Comparison of ENCODE assay signal across 1 cellular context in the genomic region with DNA sequence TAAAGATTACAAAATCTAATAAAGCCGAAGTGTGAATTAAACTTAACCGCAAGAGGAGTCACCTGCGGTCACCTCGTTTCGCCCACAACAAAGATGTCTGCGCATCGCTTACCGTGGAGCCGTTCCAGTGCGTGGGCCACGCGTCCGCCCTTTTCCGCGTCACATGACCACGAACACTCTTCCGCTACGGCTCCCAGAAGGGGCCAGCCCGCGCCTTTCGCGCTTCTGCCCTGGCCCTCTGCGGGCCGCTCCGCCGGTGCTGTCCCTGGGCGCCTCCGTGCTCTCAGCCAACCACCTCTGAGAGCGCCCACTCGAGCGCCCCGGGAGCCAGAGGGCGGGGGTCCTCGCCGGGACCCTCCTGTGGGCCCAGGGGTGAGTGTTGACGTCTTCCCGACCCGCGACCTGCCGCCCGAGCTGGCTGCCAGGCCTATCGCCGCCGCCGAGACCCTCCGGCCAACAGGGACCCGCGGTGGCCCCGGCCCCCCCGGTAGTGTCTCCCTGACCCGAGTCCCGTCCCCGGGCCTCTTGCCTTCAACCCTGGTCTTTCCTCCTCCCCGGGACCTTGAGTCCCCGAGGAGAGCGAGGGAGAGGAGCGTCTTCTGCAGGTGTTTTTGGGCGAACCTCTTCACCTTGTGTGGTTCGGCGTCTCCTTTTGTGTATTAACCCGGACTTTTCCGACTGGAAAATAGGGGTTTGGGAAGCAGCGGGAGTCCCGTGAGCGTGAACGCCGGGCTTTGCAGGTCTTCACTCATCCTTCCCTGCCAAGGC.
A peak's percentile ranks its signal among the peaks of the same experiment; 100 is the strongest.
TF ChIP-seq lines count a peak whose summit lies in the region.

A gene with protein sequence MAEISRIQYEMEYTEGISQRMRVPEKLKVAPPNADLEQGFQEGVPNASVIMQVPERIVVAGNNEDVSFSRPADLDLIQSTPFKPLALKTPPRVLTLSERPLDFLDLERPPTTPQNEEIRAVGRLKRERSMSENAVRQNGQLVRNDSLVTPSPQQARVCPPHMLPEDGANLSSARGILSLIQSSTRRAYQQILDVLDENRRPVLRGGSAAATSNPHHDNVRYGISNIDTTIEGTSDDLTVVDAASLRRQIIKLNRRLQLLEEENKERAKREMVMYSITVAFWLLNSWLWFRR (plus strand): TSS at position 196 of the 768 bp plus-strand sequence. CDS start 5,415 bp downstream, outside the sequence.

TF ChIP-seq in HepG2, 621 proteins besides CTCF, POLR2A, EP300 and RAD21 (continued from another document and continues in another):
- TF ChIP-seq, protein P1, sequence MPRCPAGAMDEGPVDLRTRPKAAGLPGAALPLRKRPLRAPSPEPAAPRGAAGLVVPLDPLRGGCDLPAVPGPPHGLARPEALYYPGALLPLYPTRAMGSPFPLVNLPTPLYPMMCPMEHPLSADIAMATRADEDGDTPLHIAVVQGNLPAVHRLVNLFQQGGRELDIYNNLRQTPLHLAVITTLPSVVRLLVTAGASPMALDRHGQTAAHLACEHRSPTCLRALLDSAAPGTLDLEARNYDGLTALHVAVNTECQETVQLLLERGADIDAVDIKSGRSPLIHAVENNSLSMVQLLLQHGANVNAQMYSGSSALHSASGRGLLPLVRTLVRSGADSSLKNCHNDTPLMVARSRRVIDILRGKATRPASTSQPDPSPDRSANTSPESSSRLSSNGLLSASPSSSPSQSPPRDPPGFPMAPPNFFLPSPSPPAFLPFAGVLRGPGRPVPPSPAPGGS (CRISPR knock-in tag; IDR thresholded peaks at IDR 0.05) = peak; percentile 95
- TF ChIP-seq ZKSCAN1 (IDR thresholded peaks at IDR 0.05; ENCODE audit: low read length) (peak; percentile 61), BCL6 (CRISPR knock-in tag; IDR thresholded peaks at IDR 0.05) (peak; percentile 79), RNF2 (conservative IDR thresholded peaks at IDR 0.05; ENCODE audit: low read depth) (peak; percentile 99), ZNF441 (CRISPR knock-in tag; IDR thresholded peaks at IDR 0.05; ENCODE audit: borderline replicate concordance) (peak; percentile 86), REXO4 (CRISPR knock-in tag; IDR thresholded peaks at IDR 0.05; ENCODE audit: borderline replicate concordance) (peak; percentile 84), SP140L (CRISPR knock-in tag; IDR thresholded peaks at IDR 0.05; ENCODE audit: borderline replicate concordance) (peak; percentile 71; the same call in 1 of the 2 replicates), ZNF207 (IDR thresholded peaks at IDR 0.05; ENCODE audit: borderline replicate concordance) (no peak), ZBTB3 (CRISPR knock-in tag; IDR thresholded peaks at IDR 0.05; ENCODE audit: borderline replicate concordance, low read depth) (peak; percentile 84), TCF7L2 (IDR thresholded peaks at IDR 0.05; ENCODE audit: low read depth, low read length) (no peak), MAFG (CRISPR knock-in tag; IDR thresholded peaks at IDR 0.05) (no peak), HES4 (CRISPR knock-in tag; IDR thresholded peaks at IDR 0.05; ENCODE audit: borderline replicate concordance) (peak; percentile 68; the same call in 1 of the 2 replicates), BRCA1 (CRISPR knock-in tag; IDR thresholded peaks at IDR 0.05) (peak; percentile 86), HNRNPH1 (optimal IDR thresholded peaks at IDR 0.05; ENCODE audit: low read depth, low read length) (no peak), NRL (CRISPR knock-in tag; IDR thresholded peaks at IDR 0.05; ENCODE audit: borderline replicate concordance) (peak; percentile 97), RXRA (CRISPR knock-in tag; IDR thresholded peaks at IDR 0.05) (peak; percentile 97), ZC3H13 (CRISPR knock-in tag; IDR thresholded peaks at IDR 0.05) (peak; percentile 90), ZNF260 (CRISPR knock-in tag; IDR thresholded peaks at IDR 0.05; ENCODE audit: borderline replicate concordance, low read depth) (no peak; the same call in 1 of the 2 replicates), GZF1 (CRISPR knock-in tag; IDR thresholded peaks at IDR 0.05) (peak; percentile 77)
- TF ChIP-seq, protein P2, sequence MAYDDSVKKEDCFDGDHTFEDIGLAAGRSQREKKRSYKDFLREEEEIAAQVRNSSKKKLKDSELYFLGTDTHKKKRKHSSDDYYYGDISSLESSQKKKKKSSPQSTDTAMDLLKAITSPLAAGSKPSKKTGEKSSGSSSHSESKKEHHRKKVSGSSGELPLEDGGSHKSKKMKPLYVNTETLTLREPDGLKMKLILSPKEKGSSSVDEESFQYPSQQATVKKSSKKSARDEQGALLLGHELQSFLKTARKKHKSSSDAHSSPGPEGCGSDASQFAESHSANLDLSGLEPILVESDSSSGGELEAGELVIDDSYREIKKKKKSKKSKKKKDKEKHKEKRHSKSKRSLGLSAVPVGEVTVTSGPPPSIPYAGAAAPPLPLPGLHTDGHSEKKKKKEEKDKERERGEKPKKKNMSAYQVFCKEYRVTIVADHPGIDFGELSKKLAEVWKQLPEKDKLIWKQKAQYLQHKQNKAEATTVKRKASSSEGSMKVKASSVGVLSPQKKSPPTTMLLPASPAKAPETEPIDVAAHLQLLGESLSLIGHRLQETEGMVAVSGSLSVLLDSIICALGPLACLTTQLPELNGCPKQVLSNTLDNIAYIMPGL (CRISPR knock-in tag; IDR thresholded peaks at IDR 0.05; ENCODE audit: borderline replicate concordance in 1 of 2, low read depth in 1 of 2) = peak; percentile 98 to 99
- TF ChIP-seq, protein P3, sequence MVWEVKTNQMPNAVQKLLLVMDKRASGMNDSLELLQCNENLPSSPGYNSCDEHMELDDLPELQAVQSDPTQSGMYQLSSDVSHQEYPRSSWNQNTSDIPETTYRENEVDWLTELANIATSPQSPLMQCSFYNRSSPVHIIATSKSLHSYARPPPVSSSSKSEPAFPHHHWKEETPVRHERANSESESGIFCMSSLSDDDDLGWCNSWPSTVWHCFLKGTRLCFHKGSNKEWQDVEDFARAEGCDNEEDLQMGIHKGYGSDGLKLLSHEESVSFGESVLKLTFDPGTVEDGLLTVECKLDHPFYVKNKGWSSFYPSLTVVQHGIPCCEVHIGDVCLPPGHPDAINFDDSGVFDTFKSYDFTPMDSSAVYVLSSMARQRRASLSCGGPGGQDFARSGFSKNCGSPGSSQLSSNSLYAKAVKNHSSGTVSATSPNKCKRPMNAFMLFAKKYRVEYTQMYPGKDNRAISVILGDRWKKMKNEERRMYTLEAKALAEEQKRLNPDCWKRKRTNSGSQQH (CRISPR knock-in tag; IDR thresholded peaks at IDR 0.05; ENCODE audit: low read depth) = peak; percentile 91; the same call in 1 of the 2 replicates
- TF ChIP-seq, protein P4, sequence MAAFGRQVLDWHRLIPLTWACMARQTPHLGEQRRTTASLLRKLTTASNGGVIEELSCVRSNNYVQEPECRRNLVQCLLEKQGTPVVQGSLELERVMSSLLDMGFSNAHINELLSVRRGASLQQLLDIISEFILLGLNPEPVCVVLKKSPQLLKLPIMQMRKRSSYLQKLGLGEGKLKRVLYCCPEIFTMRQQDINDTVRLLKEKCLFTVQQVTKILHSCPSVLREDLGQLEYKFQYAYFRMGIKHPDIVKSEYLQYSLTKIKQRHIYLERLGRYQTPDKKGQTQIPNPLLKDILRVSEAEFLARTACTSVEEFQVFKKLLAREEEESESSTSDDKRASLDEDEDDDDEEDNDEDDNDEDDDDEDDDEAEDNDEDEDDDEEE (CRISPR knock-in tag; IDR thresholded peaks at IDR 0.05) = peak; percentile 71
- TF ChIP-seq, protein P5, sequence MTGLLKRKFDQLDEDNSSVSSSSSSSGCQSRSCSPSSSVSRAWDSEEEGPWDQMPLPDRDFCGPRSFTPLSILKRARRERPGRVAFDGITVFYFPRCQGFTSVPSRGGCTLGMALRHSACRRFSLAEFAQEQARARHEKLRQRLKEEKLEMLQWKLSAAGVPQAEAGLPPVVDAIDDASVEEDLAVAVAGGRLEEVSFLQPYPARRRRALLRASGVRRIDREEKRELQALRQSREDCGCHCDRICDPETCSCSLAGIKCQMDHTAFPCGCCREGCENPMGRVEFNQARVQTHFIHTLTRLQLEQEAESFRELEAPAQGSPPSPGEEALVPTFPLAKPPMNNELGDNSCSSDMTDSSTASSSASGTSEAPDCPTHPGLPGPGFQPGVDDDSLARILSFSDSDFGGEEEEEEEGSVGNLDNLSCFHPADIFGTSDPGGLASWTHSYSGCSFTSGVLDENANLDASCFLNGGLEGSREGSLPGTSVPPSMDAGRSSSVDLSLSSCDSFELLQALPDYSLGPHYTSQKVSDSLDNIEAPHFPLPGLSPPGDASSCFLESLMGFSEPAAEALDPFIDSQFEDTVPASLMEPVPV (CRISPR knock-in tag; IDR thresholded peaks at IDR 0.05) = peak; percentile 97
- TF ChIP-seq, protein P6, sequence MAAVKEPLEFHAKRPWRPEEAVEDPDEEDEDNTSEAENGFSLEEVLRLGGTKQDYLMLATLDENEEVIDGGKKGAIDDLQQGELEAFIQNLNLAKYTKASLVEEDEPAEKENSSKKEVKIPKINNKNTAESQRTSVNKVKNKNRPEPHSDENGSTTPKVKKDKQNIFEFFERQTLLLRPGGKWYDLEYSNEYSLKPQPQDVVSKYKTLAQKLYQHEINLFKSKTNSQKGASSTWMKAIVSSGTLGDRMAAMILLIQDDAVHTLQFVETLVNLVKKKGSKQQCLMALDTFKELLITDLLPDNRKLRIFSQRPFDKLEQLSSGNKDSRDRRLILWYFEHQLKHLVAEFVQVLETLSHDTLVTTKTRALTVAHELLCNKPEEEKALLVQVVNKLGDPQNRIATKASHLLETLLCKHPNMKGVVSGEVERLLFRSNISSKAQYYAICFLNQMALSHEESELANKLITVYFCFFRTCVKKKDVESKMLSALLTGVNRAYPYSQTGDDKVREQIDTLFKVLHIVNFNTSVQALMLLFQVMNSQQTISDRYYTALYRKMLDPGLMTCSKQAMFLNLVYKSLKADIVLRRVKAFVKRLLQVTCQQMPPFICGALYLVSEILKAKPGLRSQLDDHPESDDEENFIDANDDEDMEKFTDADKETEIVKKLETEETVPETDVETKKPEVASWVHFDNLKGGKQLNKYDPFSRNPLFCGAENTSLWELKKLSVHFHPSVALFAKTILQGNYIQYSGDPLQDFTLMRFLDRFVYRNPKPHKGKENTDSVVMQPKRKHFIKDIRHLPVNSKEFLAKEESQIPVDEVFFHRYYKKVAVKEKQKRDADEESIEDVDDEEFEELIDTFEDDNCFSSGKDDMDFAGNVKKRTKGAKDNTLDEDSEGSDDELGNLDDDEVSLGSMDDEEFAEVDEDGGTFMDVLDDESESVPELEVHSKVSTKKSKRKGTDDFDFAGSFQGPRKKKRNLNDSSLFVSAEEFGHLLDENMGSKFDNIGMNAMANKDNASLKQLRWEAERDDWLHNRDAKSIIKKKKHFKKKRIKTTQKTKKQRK (IDR thresholded peaks at IDR 0.05; ENCODE audit: low read length) = no peak
- TF ChIP-seq, protein P7, sequence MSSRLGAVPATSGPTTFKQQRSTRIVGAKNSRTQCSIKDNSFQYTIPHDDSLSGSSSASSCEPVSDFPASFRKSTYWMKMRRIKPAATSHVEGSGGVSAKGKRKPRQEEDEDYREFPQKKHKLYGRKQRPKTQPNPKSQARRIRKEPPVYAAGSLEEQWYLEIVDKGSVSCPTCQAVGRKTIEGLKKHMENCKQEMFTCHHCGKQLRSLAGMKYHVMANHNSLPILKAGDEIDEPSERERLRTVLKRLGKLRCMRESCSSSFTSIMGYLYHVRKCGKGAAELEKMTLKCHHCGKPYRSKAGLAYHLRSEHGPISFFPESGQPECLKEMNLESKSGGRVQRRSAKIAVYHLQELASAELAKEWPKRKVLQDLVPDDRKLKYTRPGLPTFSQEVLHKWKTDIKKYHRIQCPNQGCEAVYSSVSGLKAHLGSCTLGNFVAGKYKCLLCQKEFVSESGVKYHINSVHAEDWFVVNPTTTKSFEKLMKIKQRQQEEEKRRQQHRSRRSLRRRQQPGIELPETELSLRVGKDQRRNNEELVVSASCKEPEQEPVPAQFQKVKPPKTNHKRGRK (CRISPR knock-in tag; IDR thresholded peaks at IDR 0.05) = no peak; the same call in 1 of the 2 replicates
- TF ChIP-seq, protein P8, sequence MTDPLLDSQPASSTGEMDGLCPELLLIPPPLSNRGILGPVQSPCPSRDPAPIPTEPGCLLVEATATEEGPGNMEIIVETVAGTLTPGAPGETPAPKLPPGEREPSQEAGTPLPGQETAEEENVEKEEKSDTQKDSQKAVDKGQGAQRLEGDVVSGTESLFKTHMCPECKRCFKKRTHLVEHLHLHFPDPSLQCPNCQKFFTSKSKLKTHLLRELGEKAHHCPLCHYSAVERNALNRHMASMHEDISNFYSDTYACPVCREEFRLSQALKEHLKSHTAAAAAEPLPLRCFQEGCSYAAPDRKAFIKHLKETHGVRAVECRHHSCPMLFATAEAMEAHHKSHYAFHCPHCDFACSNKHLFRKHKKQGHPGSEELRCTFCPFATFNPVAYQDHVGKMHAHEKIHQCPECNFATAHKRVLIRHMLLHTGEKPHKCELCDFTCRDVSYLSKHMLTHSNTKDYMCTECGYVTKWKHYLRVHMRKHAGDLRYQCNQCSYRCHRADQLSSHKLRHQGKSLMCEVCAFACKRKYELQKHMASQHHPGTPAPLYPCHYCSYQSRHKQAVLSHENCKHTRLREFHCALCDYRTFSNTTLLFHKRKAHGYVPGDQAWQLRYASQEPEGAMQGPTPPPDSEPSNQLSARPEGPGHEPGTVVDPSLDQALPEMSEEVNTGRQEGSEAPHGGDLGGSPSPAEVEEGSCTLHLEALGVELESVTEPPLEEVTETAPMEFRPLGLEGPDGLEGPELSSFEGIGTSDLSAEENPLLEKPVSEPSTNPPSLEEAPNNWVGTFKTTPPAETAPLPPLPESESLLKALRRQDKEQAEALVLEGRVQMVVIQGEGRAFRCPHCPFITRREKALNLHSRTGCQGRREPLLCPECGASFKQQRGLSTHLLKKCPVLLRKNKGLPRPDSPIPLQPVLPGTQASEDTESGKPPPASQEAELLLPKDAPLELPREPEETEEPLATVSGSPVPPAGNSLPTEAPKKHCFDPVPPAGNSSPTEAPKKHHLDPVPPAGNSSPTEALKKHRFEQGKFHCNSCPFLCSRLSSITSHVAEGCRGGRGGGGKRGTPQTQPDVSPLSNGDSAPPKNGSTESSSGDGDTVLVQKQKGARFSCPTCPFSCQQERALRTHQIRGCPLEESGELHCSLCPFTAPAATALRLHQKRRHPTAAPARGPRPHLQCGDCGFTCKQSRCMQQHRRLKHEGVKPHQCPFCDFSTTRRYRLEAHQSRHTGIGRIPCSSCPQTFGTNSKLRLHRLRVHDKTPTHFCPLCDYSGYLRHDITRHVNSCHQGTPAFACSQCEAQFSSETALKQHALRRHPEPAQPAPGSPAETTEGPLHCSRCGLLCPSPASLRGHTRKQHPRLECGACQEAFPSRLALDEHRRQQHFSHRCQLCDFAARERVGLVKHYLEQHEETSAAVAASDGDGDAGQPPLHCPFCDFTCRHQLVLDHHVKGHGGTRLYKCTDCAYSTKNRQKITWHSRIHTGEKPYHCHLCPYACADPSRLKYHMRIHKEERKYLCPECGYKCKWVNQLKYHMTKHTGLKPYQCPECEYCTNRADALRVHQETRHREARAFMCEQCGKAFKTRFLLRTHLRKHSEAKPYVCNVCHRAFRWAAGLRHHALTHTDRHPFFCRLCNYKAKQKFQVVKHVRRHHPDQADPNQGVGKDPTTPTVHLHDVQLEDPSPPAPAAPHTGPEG (CRISPR knock-in tag; IDR thresholded peaks at IDR 0.05) = peak; percentile 56; the same call in 1 of the 2 replicates
